3 cellular contexts compared by ENCODE assay signal in genomic region chr20:58441723-58442122, GRCh38.
TF ChIP-seq lines count a peak whose summit lies in the region.

No MANE protein-coding gene starts in this region.

TF ChIP-seq in GM23338, 12 proteins besides CTCF, POLR2A, EP300 and RAD21:
- TF ChIP-seq STAT1 (IDR thresholded peaks at IDR 0.05; ENCODE audit: unreplicated experiment) = no peak
- TF ChIP-seq, protein P1, sequence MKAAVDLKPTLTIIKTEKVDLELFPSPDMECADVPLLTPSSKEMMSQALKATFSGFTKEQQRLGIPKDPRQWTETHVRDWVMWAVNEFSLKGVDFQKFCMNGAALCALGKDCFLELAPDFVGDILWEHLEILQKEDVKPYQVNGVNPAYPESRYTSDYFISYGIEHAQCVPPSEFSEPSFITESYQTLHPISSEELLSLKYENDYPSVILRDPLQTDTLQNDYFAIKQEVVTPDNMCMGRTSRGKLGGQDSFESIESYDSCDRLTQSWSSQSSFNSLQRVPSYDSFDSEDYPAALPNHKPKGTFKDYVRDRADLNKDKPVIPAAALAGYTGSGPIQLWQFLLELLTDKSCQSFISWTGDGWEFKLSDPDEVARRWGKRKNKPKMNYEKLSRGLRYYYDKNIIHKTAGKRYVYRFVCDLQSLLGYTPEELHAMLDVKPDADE (IDR thresholded peaks at IDR 0.05) = no peak
- TF ChIP-seq NANOG (IDR thresholded peaks at IDR 0.05; ENCODE audit: borderline replicate concordance) = no peak
TF ChIP-seq in GM23338: peak in this region for 0.

TF ChIP-seq in WTC11, 78 proteins besides CTCF, POLR2A, EP300 and RAD21:
- TF ChIP-seq ELF4 (CRISPR knock-in tag; IDR thresholded peaks at IDR 0.05; ENCODE audit: low read depth) = no peak
- TF ChIP-seq AR (CRISPR knock-in tag; IDR thresholded peaks at IDR 0.05) = no peak
- TF ChIP-seq CBFB (CRISPR knock-in tag; IDR thresholded peaks at IDR 0.05; ENCODE audit: low read depth) = no peak
- no peak for TF ChIP-seq NFE2L1 (CRISPR knock-in tag; IDR thresholded peaks at IDR 0.05)
- no peak for TF ChIP-seq FOXK1 (CRISPR knock-in tag; IDR thresholded peaks at IDR 0.05)
- no peak for TF ChIP-seq ATF3 (CRISPR knock-in tag; conservative IDR thresholded peaks at IDR 0.05)
- no peak for TF ChIP-seq NFYB (CRISPR knock-in tag; conservative IDR thresholded peaks at IDR 0.05; ENCODE audit: low read depth)
- TF ChIP-seq, protein P2, sequence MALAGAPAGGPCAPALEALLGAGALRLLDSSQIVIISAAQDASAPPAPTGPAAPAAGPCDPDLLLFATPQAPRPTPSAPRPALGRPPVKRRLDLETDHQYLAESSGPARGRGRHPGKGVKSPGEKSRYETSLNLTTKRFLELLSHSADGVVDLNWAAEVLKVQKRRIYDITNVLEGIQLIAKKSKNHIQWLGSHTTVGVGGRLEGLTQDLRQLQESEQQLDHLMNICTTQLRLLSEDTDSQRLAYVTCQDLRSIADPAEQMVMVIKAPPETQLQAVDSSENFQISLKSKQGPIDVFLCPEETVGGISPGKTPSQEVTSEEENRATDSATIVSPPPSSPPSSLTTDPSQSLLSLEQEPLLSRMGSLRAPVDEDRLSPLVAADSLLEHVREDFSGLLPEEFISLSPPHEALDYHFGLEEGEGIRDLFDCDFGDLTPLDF (CRISPR knock-in tag; IDR thresholded peaks at IDR 0.05) = no peak
- no peak for TF ChIP-seq GABPB1 (CRISPR knock-in tag; IDR thresholded peaks at IDR 0.05)

TF ChIP-seq in H1, 55 proteins besides CTCF, POLR2A, EP300 and RAD21:
- TF ChIP-seq ZNF274 (IDR thresholded peaks at IDR 0.05; ENCODE audit: borderline replicate concordance, extremely low read depth, low read length) (no peak), SIX5 (IDR thresholded peaks at IDR 0.05; ENCODE audit: low read depth, low read length) (no peak), TAF7 (optimal IDR thresholded peaks at IDR 0.05; ENCODE audit: borderline replicate concordance, low read depth, low read length) (no peak), CBX8 (IDR thresholded peaks at IDR 0.05; ENCODE audit: borderline replicate concordance, low read depth, low read length) (no peak), HDAC2 (IDR thresholded peaks at IDR 0.05; ENCODE audit: borderline replicate concordance in 1 of 2, low read depth in 2 of 2, low read length in 2 of 2) (no peak), EZH2 (IDR thresholded peaks at IDR 0.05; ENCODE audit: low read depth, low read length, severe bottlenecking) (no peak), SIRT6 (IDR thresholded peaks at IDR 0.05; ENCODE audit: low read length) (no peak), CREB1 (IDR thresholded peaks at IDR 0.05) (no peak), PHF8 (conservative IDR thresholded peaks at IDR 0.05; ENCODE audit: low read depth, low read length) (no peak)
- TF ChIP-seq, protein P3, sequence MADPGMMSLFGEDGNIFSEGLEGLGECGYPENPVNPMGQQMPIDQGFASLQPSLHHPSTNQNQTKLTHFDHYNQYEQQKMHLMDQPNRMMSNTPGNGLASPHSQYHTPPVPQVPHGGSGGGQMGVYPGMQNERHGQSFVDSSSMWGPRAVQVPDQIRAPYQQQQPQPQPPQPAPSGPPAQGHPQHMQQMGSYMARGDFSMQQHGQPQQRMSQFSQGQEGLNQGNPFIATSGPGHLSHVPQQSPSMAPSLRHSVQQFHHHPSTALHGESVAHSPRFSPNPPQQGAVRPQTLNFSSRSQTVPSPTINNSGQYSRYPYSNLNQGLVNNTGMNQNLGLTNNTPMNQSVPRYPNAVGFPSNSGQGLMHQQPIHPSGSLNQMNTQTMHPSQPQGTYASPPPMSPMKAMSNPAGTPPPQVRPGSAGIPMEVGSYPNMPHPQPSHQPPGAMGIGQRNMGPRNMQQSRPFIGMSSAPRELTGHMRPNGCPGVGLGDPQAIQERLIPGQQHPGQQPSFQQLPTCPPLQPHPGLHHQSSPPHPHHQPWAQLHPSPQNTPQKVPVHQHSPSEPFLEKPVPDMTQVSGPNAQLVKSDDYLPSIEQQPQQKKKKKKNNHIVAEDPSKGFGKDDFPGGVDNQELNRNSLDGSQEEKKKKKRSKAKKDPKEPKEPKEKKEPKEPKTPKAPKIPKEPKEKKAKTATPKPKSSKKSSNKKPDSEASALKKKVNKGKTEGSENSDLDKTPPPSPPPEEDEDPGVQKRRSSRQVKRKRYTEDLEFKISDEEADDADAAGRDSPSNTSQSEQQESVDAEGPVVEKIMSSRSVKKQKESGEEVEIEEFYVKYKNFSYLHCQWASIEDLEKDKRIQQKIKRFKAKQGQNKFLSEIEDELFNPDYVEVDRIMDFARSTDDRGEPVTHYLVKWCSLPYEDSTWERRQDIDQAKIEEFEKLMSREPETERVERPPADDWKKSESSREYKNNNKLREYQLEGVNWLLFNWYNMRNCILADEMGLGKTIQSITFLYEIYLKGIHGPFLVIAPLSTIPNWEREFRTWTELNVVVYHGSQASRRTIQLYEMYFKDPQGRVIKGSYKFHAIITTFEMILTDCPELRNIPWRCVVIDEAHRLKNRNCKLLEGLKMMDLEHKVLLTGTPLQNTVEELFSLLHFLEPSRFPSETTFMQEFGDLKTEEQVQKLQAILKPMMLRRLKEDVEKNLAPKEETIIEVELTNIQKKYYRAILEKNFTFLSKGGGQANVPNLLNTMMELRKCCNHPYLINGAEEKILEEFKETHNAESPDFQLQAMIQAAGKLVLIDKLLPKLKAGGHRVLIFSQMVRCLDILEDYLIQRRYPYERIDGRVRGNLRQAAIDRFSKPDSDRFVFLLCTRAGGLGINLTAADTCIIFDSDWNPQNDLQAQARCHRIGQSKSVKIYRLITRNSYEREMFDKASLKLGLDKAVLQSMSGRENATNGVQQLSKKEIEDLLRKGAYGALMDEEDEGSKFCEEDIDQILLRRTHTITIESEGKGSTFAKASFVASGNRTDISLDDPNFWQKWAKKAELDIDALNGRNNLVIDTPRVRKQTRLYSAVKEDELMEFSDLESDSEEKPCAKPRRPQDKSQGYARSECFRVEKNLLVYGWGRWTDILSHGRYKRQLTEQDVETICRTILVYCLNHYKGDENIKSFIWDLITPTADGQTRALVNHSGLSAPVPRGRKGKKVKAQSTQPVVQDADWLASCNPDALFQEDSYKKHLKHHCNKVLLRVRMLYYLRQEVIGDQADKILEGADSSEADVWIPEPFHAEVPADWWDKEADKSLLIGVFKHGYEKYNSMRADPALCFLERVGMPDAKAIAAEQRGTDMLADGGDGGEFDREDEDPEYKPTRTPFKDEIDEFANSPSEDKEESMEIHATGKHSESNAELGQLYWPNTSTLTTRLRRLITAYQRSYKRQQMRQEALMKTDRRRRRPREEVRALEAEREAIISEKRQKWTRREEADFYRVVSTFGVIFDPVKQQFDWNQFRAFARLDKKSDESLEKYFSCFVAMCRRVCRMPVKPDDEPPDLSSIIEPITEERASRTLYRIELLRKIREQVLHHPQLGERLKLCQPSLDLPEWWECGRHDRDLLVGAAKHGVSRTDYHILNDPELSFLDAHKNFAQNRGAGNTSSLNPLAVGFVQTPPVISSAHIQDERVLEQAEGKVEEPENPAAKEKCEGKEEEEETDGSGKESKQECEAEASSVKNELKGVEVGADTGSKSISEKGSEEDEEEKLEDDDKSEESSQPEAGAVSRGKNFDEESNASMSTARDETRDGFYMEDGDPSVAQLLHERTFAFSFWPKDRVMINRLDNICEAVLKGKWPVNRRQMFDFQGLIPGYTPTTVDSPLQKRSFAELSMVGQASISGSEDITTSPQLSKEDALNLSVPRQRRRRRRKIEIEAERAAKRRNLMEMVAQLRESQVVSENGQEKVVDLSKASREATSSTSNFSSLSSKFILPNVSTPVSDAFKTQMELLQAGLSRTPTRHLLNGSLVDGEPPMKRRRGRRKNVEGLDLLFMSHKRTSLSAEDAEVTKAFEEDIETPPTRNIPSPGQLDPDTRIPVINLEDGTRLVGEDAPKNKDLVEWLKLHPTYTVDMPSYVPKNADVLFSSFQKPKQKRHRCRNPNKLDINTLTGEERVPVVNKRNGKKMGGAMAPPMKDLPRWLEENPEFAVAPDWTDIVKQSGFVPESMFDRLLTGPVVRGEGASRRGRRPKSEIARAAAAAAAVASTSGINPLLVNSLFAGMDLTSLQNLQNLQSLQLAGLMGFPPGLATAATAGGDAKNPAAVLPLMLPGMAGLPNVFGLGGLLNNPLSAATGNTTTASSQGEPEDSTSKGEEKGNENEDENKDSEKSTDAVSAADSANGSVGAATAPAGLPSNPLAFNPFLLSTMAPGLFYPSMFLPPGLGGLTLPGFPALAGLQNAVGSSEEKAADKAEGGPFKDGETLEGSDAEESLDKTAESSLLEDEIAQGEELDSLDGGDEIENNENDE (IDR thresholded peaks at IDR 0.05; ENCODE audit: insufficient replicate concordance, low read length) = no peak
